In the genomic region with DNA sequence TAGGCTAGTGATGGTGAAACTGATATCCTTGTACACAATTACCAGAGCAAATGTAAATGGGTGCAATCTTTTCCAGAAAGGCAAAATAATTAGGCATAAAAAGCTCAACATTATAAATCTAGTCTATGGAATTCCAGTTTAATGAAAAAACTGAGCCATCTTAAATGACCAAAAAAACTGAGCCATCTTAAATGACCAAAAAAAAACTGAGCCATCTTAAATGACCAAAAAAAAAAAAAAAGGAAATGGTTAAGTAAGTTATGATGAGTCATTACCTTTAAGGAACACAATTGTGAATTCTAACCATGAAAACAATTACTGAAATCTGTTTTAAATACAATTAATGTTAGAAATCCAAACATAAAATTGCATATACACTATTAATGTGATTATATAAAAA, we compare ENCODE assay signal across 23 cellular contexts. TPM values are rescaled to one million over a fixed set of nuclear protein-coding genes. Genes with fewer than 3 reads are reported as not detected.
A peak's percentile ranks its signal among the peaks of the same experiment; 100 is the strongest.
DNase-seq lines count a peak whose midpoint lies in the region; ATAC-seq, FAIRE-seq and TF ChIP-seq lines count a peak whose summit lies in the region.
"Had no signal": no experiment of that assay in that cellular context is flagged by ENCODE, and none has a peak within 500 bp of the region (broad histone marks: within the 10 kb centered on the region; RNA-seq: fewer than 3 reads in every experiment).

No MANE protein-coding gene starts in this region.

- H3K4me3 ChIP-seq in GM23248 (no peak overlapping the region), K562 (no peak overlapping the region), small intestine (ENCODE audit: low read depth in 1 of 2, low read length in 2 of 2) (no peak overlapping the region)
- H3K4me3 ChIP-seq: BLaER1, body of pancreas, coronary artery, SJSA1, skin epidermis, testis had no signal

- H3K9me3 ChIP-seq in GM23248 (ENCODE audit: low read depth) (no peaks in the 10 kb centered on the region), K562 (replicated peaks; ENCODE audit: control insufficient read depth, insufficient read depth, low read depth, low read length) (no peaks in the 10 kb centered on the region; the same call in 1 of the 2 replicates), small intestine (ENCODE audit: control insufficient read depth, low read depth) (no peaks in the 10 kb centered on the region)
- H3K9me3 ChIP-seq: body of pancreas, SJSA1, testis had no signal

- DNase-seq in GM23248 = peak; percentile 34
- DNase-seq in MV-4-11 (lab: John Stamatoyannopoulos, UW) = peak; percentile 51
- DNase-seq in K562 (ENCODE audit: extremely low read depth in 1 of 4, low spot score in 3 of 4) = no peak
- DNase-seq in small intestine = no peak
- DNase-seq in stimulated activated effector memory CD8-positive, alpha-beta T cell treated with anti-CD3 and anti-CD28 coated beads, Interleukin-12 subunit alpha, Interleukin-12 subunit beta, amount 100 ng/mL, for 72 hours (ENCODE audit: low spot score in 2 of 2) = no peak
- DNase-seq in HK-2 (ENCODE audit: unreplicated experiment) = no peak
- no peak for DNase-seq in NCI-H187 treated with DMSO at 0.1 percent for 48 hours (lab: John Stamatoyannopoulos, UW)
- DNase-seq: activated CD4-positive, alpha-beta T cell treated with anti-CD3 and anti-CD28 coated beads, Interleukin-2, amount 10 ng/mL, durations not matched to agents 24 days and 14 days; activated naive CD4-positive, alpha-beta T cell; body of pancreas; DMS 273 treated with DMSO at 0.1 percent for 48 hours; head of caudate nucleus; islet precursor cell; mammary epithelial cell; naive B cell; NCI-H2029 treated with DMSO at 0.1 percent for 48 hours; NCI-H510A treated with DMSO at 0.1 percent for 48 hours; testis had no signal

- H3K9me3 Mint-ChIP-seq in stimulated activated effector memory CD8-positive, alpha-beta T cell treated with anti-CD3 and anti-CD28 coated beads, Interleukin-12 subunit alpha, Interleukin-12 subunit beta, amount 100 ng/mL, for 72 hours = no peaks in the 10 kb centered on the region

- no peak overlapping the region for H3K4me3 Mint-ChIP-seq in stimulated activated effector memory CD8-positive, alpha-beta T cell treated with anti-CD3 and anti-CD28 coated beads, Interleukin-12 subunit alpha, Interleukin-12 subunit beta, amount 100 ng/mL, for 72 hours
- H3K4me3 Mint-ChIP-seq: activated CD4-positive, alpha-beta T cell treated with anti-CD3 and anti-CD28 coated beads, Interleukin-2, amount 10 ng/mL, durations not matched to agents 24 days and 14 days had no signal

- H3K27ac ChIP-seq in GM23248 (no peak overlapping the region), K562 (ENCODE audit: extremely low read depth, low read depth, low read length) (peak overlapping the region; percentile 38; the same call in 1 of the 3 replicates), small intestine (ENCODE audit: low read depth in 1 of 2, low read length in 1 of 2) (no peak overlapping the region)
- H3K27ac ChIP-seq: BLaER1, body of pancreas, coronary artery, SJSA1, skin epidermis, testis had no signal

- no peak for TF ChIP-seq RAD21 in K562 (CRISPR knock-in tag; conservative IDR thresholded peaks at IDR 0.05 in 1 of 2, IDR thresholded peaks at IDR 0.05 in 1 of 2)

- no peaks in the 10 kb centered on the region for H3K36me3 Mint-ChIP-seq in stimulated activated effector memory CD8-positive, alpha-beta T cell treated with anti-CD3 and anti-CD28 coated beads, Interleukin-12 subunit alpha, Interleukin-12 subunit beta, amount 100 ng/mL, for 72 hours

- H3K27me3 ChIP-seq in GM23248 (replicated peaks; ENCODE audit: insufficient read depth) = no peaks in the 10 kb centered on the region
- H3K27me3 ChIP-seq in K562 (ENCODE audit: control insufficient read depth in 2 of 2, insufficient read depth in 2 of 2, low read length in 2 of 2) = no peaks in the 10 kb centered on the region
- H3K27me3 ChIP-seq in small intestine (ENCODE audit: control insufficient read depth in 2 of 2, insufficient read depth in 2 of 2, low read length in 2 of 2) = no peaks in the 10 kb centered on the region
- H3K27me3 ChIP-seq: BLaER1, body of pancreas, SJSA1, testis had no signal

- BruUV-seq in K562 (replicated peaks; lab: Mats Ljungman, UMichigan) = no TSS peak

- H4K20me1 ChIP-seq in GM23248 (ENCODE audit: insufficient read depth) (no peaks in the 10 kb centered on the region), K562 (replicated peaks; ENCODE audit: control insufficient read depth, insufficient read depth, low read length) (peaks cover 7% of the 10 kb centered on the region; the same call in 1 of the 2 replicates)

- in situ Hi-C loops in GM23248 (cut with MboI) = no loop called here
- in situ Hi-C loops in K562 (cut with MboI) = no loop called here

- FAIRE-seq in K562 (lab: Jason Lieb, UNC) (no peak), small intestine (lab: Jason Lieb, UNC) (peak; percentile 15)
- FAIRE-seq: H1 had no signal

- TF ChIP-seq POLR2A in K562 (conservative IDR thresholded peaks at IDR 0.05) = no peak

- ATAC-seq in K562 = no peak
- ATAC-seq in stimulated activated effector memory CD8-positive, alpha-beta T cell treated with anti-CD3 and anti-CD28 coated beads, Interleukin-12 subunit alpha, Interleukin-12 subunit beta, amount 100 ng/mL, for 72 hours = no peak
- ATAC-seq: body of pancreas had no signal

- POLR2A ChIA-PET in K562 (lab: Yijun Ruan, JAX) = interaction anchor here (3.9 kb wide), 1 partner anchor 12 kb away, joined by 21 read pairs; no protein-coding TSS in a partner anchor

- H3K9ac ChIP-seq in GM23248 = no peak overlapping the region
- H3K9ac ChIP-seq in K562 (ENCODE audit: insufficient read depth in 1 of 2, low read depth in 2 of 2, low read length in 2 of 2) = no peak overlapping the region
- H3K9ac ChIP-seq: BLaER1 had no signal

- no peak for TF ChIP-seq EP300 in K562 (IDR thresholded peaks at IDR 0.05; ENCODE audit: low read length)

- H3K4me1 ChIP-seq in GM23248 (ENCODE audit: insufficient read depth) (peaks cover 8% of the 10 kb centered on the region; the same call in 1 of the 2 replicates), K562 (replicated peaks in 1 of 2; ENCODE audit: control insufficient read depth in 2 of 2, insufficient read depth in 2 of 2, low read length in 2 of 2) (peaks cover 7 to 36% of the 10 kb centered on the region in 2 experiments), small intestine (ENCODE audit: control insufficient read depth in 2 of 2, insufficient read depth in 1 of 2, low read depth in 1 of 2, low read length in 1 of 2) (no peaks in the 10 kb centered on the region)
- H3K4me1 ChIP-seq: BLaER1, SJSA1, testis had no signal

- H3K36me3 ChIP-seq in GM23248 (ENCODE audit: low read depth) (no peaks in the 10 kb centered on the region), K562 (ENCODE audit: control insufficient read depth, insufficient read depth, low read length) (peaks cover 21% of the 10 kb centered on the region), small intestine (ENCODE audit: control insufficient read depth in 2 of 2, insufficient read depth in 2 of 2, low read length in 2 of 2) (no peaks in the 10 kb centered on the region)
- H3K36me3 ChIP-seq: SJSA1 had no signal

- H3K4me1 Mint-ChIP-seq in stimulated activated effector memory CD8-positive, alpha-beta T cell treated with anti-CD3 and anti-CD28 coated beads, Interleukin-12 subunit alpha, Interleukin-12 subunit beta, amount 100 ng/mL, for 72 hours = peaks cover 7% of the 10 kb centered on the region

- H3K9me2 ChIP-seq in GM23248 (ENCODE audit: insufficient read depth) = no peaks in the 10 kb centered on the region

- CTCF ChIA-PET in K562 (lab: Yijun Ruan, JAX; ENCODE audit: low intra/inter-chr PET ratio) = no interaction called here

- no peak overlapping the region for H3K4me2 ChIP-seq in GM23248 (ENCODE audit: unreplicated experiment)
- no peak overlapping the region for H3K4me2 ChIP-seq in K562 (ENCODE audit: insufficient read depth, low read length)
- H3K4me2 ChIP-seq: BLaER1 had no signal

- intact Hi-C loops in K562 (cut with micrococcal nuclease) = no loop called here

- H3K9me1 ChIP-seq in K562 (ENCODE audit: control insufficient read depth, insufficient read depth, low read length) = no peaks in the 10 kb centered on the region

- TF ChIP-seq CTCF in K562 (IDR thresholded peaks at IDR 0.05 in 2 of 3, conservative IDR thresholded peaks at IDR 0.05 in 1 of 3; ENCODE audit: insufficient read depth in 2 of 3, low read depth in 1 of 3, low read length in 3 of 3) = no peak

- H3K27ac Mint-ChIP-seq in stimulated activated effector memory CD8-positive, alpha-beta T cell treated with anti-CD3 and anti-CD28 coated beads, Interleukin-12 subunit alpha, Interleukin-12 subunit beta, amount 100 ng/mL, for 72 hours = no peak overlapping the region
- H3K27ac Mint-ChIP-seq: activated CD4-positive, alpha-beta T cell treated with anti-CD3 and anti-CD28 coated beads, Interleukin-2, amount 10 ng/mL, durations not matched to agents 24 days and 14 days had no signal

- no peak overlapping the region for H2AFZ ChIP-seq in GM23248
- H2AFZ ChIP-seq in K562 (ENCODE audit: low read depth, low read length) = no peak overlapping the region

- no peaks in the 10 kb centered on the region for H3F3A ChIP-seq in GM23248 (ENCODE audit: insufficient read depth)

- H3K79me2 ChIP-seq in GM23248 (ENCODE audit: insufficient read depth) = peaks cover 44% of the 10 kb centered on the region
- H3K79me2 ChIP-seq in K562 (ENCODE audit: control insufficient read depth, insufficient read depth, low read length) = peaks cover 100% of the 10 kb centered on the region

TF ChIP-seq in K562, 482 proteins besides CTCF, POLR2A, EP300 and RAD21 (continues in another document):
- TF ChIP-seq ZC3H4 (CRISPR knock-in tag; IDR thresholded peaks at IDR 0.05; ENCODE audit: borderline replicate concordance) = no peak

RNA-seq across cellular contexts. Expression of a gene that starts 25.3 kb away (rescaled TPM):
- 7.3 and 9.2 TPM in 2 replicates for total RNA-seq in GM23248 (2014; rRNA removed; shearing (Covaris generic))
- polyA plus RNA-seq in GM23248 (2016; fragmentation: Nextera tagmentation; extraction: Ambion mirVana) (4.4 and 4.8 TPM in 2 replicates), K562 (2011; rRNA removed) (11.5 and 16.8 TPM in 2 replicates), K562 (2014; fragmentation: Illumina TruSeq; extraction: Trizol) (20.0 and 22.0 TPM in 2 replicates), K562 (2014; fragmentation: Nextera tagmentation; extraction: Ambion mirVana) (1 to 10 TPM; 3.2 to 3.8 TPM), K562 (2014; rRNA removed) (17.0 and 17.8 TPM in 2 replicates), small intestine (1 to 10 TPM; 4.1 to 7.7 (median 5.4) TPM)
- total RNA-seq in K562 (2011; cell fraction: chromatin; rRNA removed; ENCODE audit: low replicate concordance) = 21.7 and 68.0 TPM in 2 replicates
- total RNA-seq in K562 (2011; cell fraction: nucleolus; rRNA removed) = 11.3 and 18.0 TPM in 2 replicates
- total RNA-seq in K562 (2011; cell fraction: nucleoplasm; rRNA removed) = 45.8 and 75.7 TPM in 2 replicates
- total RNA-seq in K562 (2014; rRNA removed) (19.8 and 24.0 TPM in 2 replicates), K562 (2014; rRNA removed; fragmentation: Illumina TruSeq; extraction: Trizol) (20.4 and 23.6 TPM in 2 replicates), K562 (2015; rRNA removed; fragmentation: Illumina TruSeq; extraction: Trizol) (22.1 and 24.5 TPM in 2 replicates), K562 (2021) (25.1 and 26.6 TPM in 2 replicates)
- 10.2 and 10.7 TPM in 2 replicates for polyA plus RNA-seq in K562 (2011; cell fraction: cytosol; rRNA removed)
- polyA plus RNA-seq in K562 (2011; cell fraction: nucleus; rRNA removed) = 22.8 and 27.5 TPM in 2 replicates
- 20.8 and 21.4 TPM in 2 replicates for polyA plus RNA-seq in K562 (2012)
- polyA minus RNA-seq in K562 (2011; rRNA and poly(A)+ RNA removed) = 19.0 and 21.8 TPM in 2 replicates
- 8.5 and 11.0 TPM in 2 replicates for polyA minus RNA-seq in K562 (2011; cell fraction: cytosol; rRNA and poly(A)+ RNA removed)
- 20.2 and 24.8 TPM in 2 replicates for polyA minus RNA-seq in K562 (2011; cell fraction: nucleus; rRNA and poly(A)+ RNA removed)

Comparison
In these comparisons a context has a peak if more than half of its experiments do, and no peak if none do; other contexts are left out.
1. DNase-seq: peak in GM23248 (single experiment) and MV-4-11 (single experiment); none in K562 (0 of 4), small intestine (single experiment), stimulated activated effector memory CD8-positive, alpha-beta T cell treated with anti-CD3 and anti-CD28 coated beads, Interleukin-12 subunit alpha, Interleukin-12 subunit beta, amount 100 ng/mL, for 72 hours (0 of 2), HK-2 (single experiment) and NCI-H187 treated with DMSO at 0.1 percent for 48 hours (single experiment).